In genomic region chr17:46166692-46167249, GRCh38 we compare ENCODE assay signal across 1 cellular context.
TF ChIP-seq lines count a peak whose summit lies in the region.

No MANE protein-coding gene starts in this region.

TF ChIP-seq in IMR-90, 13 proteins besides CTCF, POLR2A, EP300 and RAD21:
- TF ChIP-seq MAFK (IDR thresholded peaks at IDR 0.05; ENCODE audit: low read depth, low read length) (no peak), BHLHE40 (IDR thresholded peaks at IDR 0.05; ENCODE audit: low read depth, low read length) (no peak), NFE2L2 (IDR thresholded peaks at IDR 0.05; ENCODE audit: low read depth, low read length) (no peak), RFX5 (IDR thresholded peaks at IDR 0.05; ENCODE audit: low read depth, low read length) (no peak), ELK1 (IDR thresholded peaks at IDR 0.05; ENCODE audit: borderline replicate concordance, low read depth, low read length) (no peak), USF2 (IDR thresholded peaks at IDR 0.05; ENCODE audit: low read depth, low read length) (no peak), MAZ (IDR thresholded peaks at IDR 0.05; ENCODE audit: borderline replicate concordance, low read depth, low read length) (no peak), CHD1 (IDR thresholded peaks at IDR 0.05; ENCODE audit: low read depth, low read length) (no peak), CEBPB (IDR thresholded peaks at IDR 0.05; ENCODE audit: low read depth, low read length) (no peak), RCOR1 (IDR thresholded peaks at IDR 0.05; ENCODE audit: insufficient replicate concordance, low read length) (no peak), MXI1 (IDR thresholded peaks at IDR 0.05; ENCODE audit: borderline replicate concordance, low read depth, low read length) (no peak), SMC3 (IDR thresholded peaks at IDR 0.05; ENCODE audit: low read depth, low read length) (no peak)
